ENCODE assay signal across 9 cellular contexts in genomic region chr13:46210362-46211083, GRCh38. TPM values are rescaled to one million over a fixed set of nuclear protein-coding genes. Genes with fewer than 3 reads are reported as not detected.
A peak's percentile ranks its signal among the peaks of the same experiment; 100 is the strongest.
DNase-seq lines count a peak whose midpoint lies in the region; ATAC-seq, FAIRE-seq and TF ChIP-seq lines count a peak whose summit lies in the region.
"Had no signal": no experiment of that assay in that cellular context is flagged by ENCODE, and none has a peak within 500 bp of the region (broad histone marks: within the 10 kb centered on the region; RNA-seq: fewer than 3 reads in every experiment).

No MANE protein-coding gene starts in this region.

- peak overlapping the region; percentile 95 for H3K27ac Mint-ChIP-seq in activated CD4-positive, alpha-beta T cell treated with anti-CD3 and anti-CD28 coated beads, Interleukin-2, amount 10 ng/mL, durations not matched to agents 7 days and 5 days
- H3K27ac Mint-ChIP-seq in activated B cell treated with CpG ODN at 0.5 μM for 24 hours, result no peak overlapping the region
- H3K27ac Mint-ChIP-seq in stimulated activated naive CD8-positive, alpha-beta T cell treated with anti-CD3 and anti-CD28 coated beads, Interleukin-15, amount 100 ng/mL, for 72 hours, result peak overlapping the region in 1 of 2 donors; percentile 94

- CTCF ChIA-PET in activated CD4-positive, alpha-beta T cell treated with anti-CD3 and anti-CD28 coated beads, Interleukin-2, amount 10 ng/mL, durations not matched to agents 7 days and 5 days (lab: Charles Lee), result interaction anchor here (0.6 to 1.5 kb wide), 6 partner anchors 8 to 749 kb away, joined by 3 to 5 read pairs (median 4); no protein-coding TSS in a partner anchor
- CTCF ChIA-PET in activated B cell treated with CpG ODN at 0.5 μM for 24 hours (lab: Charles Lee), result interaction anchor here (1.2 kb wide), 1 partner anchor 50 kb away, joined by 4 read pairs; no protein-coding TSS in a partner anchor

- no peak for TF ChIP-seq CTCF in activated B cell treated with CpG ODN at 0.5 μM for 24 hours (IDR thresholded peaks at IDR 0.05)

- peaks cover 7% of the 10 kb centered on the region for H3K36me3 Mint-ChIP-seq in activated CD4-positive, alpha-beta T cell treated with anti-CD3 and anti-CD28 coated beads, Interleukin-2, amount 10 ng/mL, durations not matched to agents 7 days and 5 days (ENCODE audit: low read depth)
- no peaks in the 10 kb centered on the region for H3K36me3 Mint-ChIP-seq in activated B cell treated with CpG ODN at 0.5 μM for 24 hours (ENCODE audit: low read depth)

- ATAC-seq in activated B cell treated with CpG ODN at 0.5 μM for 24 hours (ENCODE audit: low read depth) (no peak), HG03280 (IDR thresholded peaks at IDR 0.05; ENCODE audit: unreplicated experiment) (no peak), GM18519 (IDR thresholded peaks at IDR 0.05; ENCODE audit: low FRiP score, unreplicated experiment) (no peak)
- ATAC-seq in stimulated activated naive CD8-positive, alpha-beta T cell treated with anti-CD3 and anti-CD28 coated beads, Interleukin-15, amount 100 ng/mL, for 72 hours, result no peak

- FAIRE-seq in islet of Langerhans (lab: Jason Lieb, UNC), result peak; percentile 75

- H3K4me3 Mint-ChIP-seq in activated CD4-positive, alpha-beta T cell treated with anti-CD3 and anti-CD28 coated beads, Interleukin-2, amount 10 ng/mL, durations not matched to agents 7 days and 5 days, result peak overlapping the region; percentile 85
- H3K4me3 Mint-ChIP-seq in activated B cell treated with CpG ODN at 0.5 μM for 24 hours, result peak overlapping the region; percentile 78
- peak overlapping the region; percentile 84 to 97 for H3K4me3 Mint-ChIP-seq in stimulated activated naive CD8-positive, alpha-beta T cell treated with anti-CD3 and anti-CD28 coated beads, Interleukin-15, amount 100 ng/mL, for 72 hours

- intact Hi-C loops in activated B cell treated with CpG ODN at 0.5 μM for 24 hours (cut with micrococcal nuclease), result loop anchor here (1.0 to 10.0 kb wide), 4 partner anchors 16 to 584 kb away; partner anchors contain the start of genes ESD and ZC3H13

- POLR2A ChIA-PET in activated CD4-positive, alpha-beta T cell treated with anti-CD3 and anti-CD28 coated beads, Interleukin-2, amount 10 ng/mL, durations not matched to agents 7 days and 5 days (lab: Charles Lee), result interaction anchor here (1.1 to 1.4 kb wide), 2 partner anchors 28 to 38 kb away, joined by 3 read pairs; partner anchors contain the start of gene LCP1
- POLR2A ChIA-PET in activated B cell treated with CpG ODN at 0.5 μM for 24 hours (lab: Charles Lee), result interaction anchor here (0.9 to 1.1 kb wide), 4 partner anchors 28 to 90 kb away, joined by 3 to 10 read pairs (median 4); partner anchors contain the start of gene LCP1

- DNase-seq in activated CD4-positive, alpha-beta T cell treated with anti-CD3 and anti-CD28 coated beads, Interleukin-2, amount 10 ng/mL, durations not matched to agents 7 days and 5 days, result no peak
- no peak for DNase-seq in activated CD4-positive, alpha-beta T cell treated with anti-CD3 and anti-CD28 coated beads, Interleukin-2, amount 50 U/mL, for 4 hours
- no peak for DNase-seq in activated B cell treated with CpG ODN at 0.5 μM for 24 hours
- no peak for DNase-seq in stimulated activated naive CD8-positive, alpha-beta T cell treated with anti-CD3 and anti-CD28 coated beads, Interleukin-15, amount 100 ng/mL, for 72 hours
- DNase-seq in NCI-H1694 (lab: John Stamatoyannopoulos, UW), result no peak

- H3K9me3 Mint-ChIP-seq in activated CD4-positive, alpha-beta T cell treated with anti-CD3 and anti-CD28 coated beads, Interleukin-2, amount 10 ng/mL, durations not matched to agents 7 days and 5 days, result peaks cover 3% of the 10 kb centered on the region
- peaks cover 3% of the 10 kb centered on the region for H3K9me3 Mint-ChIP-seq in activated B cell treated with CpG ODN at 0.5 μM for 24 hours
- no peaks in the 10 kb centered on the region for H3K9me3 Mint-ChIP-seq in stimulated activated naive CD8-positive, alpha-beta T cell treated with anti-CD3 and anti-CD28 coated beads, Interleukin-15, amount 100 ng/mL, for 72 hours

- H3K4me1 Mint-ChIP-seq in activated CD4-positive, alpha-beta T cell treated with anti-CD3 and anti-CD28 coated beads, Interleukin-2, amount 10 ng/mL, durations not matched to agents 7 days and 5 days, result peaks cover 48% of the 10 kb centered on the region
- peaks cover 22% of the 10 kb centered on the region for H3K4me1 Mint-ChIP-seq in activated B cell treated with CpG ODN at 0.5 μM for 24 hours
- H3K4me1 Mint-ChIP-seq in stimulated activated naive CD8-positive, alpha-beta T cell treated with anti-CD3 and anti-CD28 coated beads, Interleukin-15, amount 100 ng/mL, for 72 hours, result peaks cover 30% of the 10 kb centered on the region

- H3K27me3 Mint-ChIP-seq in activated CD4-positive, alpha-beta T cell treated with anti-CD3 and anti-CD28 coated beads, Interleukin-2, amount 10 ng/mL, durations not matched to agents 7 days and 5 days, result no peaks in the 10 kb centered on the region
- no peaks in the 10 kb centered on the region for H3K27me3 Mint-ChIP-seq in activated B cell treated with CpG ODN at 0.5 μM for 24 hours
- H3K27me3 Mint-ChIP-seq in stimulated activated naive CD8-positive, alpha-beta T cell treated with anti-CD3 and anti-CD28 coated beads, Interleukin-15, amount 100 ng/mL, for 72 hours, result no peaks in the 10 kb centered on the region

RNA-seq across cellular contexts. Expression of gene LRRC63, which starts 1.2 kb away (rescaled TPM):
- total RNA-seq in activated CD4-positive, alpha-beta T cell treated with anti-CD3 and anti-CD28 coated beads, Interleukin-2, amount 10 ng/mL, durations not matched to agents 7 days and 5 days, result 1 to 10 TPM; 1.0 to 1.5 TPM
- 0.10 TPM in 1 of 2 replicates, not detected in the other for total RNA-seq in activated B cell treated with CpG ODN at 0.5 μM for 24 hours
- total RNA-seq: myocyte had no signal

RNA-seq across cellular contexts. Expression of gene LCP1, which starts 28.5 kb away (rescaled TPM):
- 1,000 to 10,000 TPM; 1,260 to 1,323 TPM for total RNA-seq in activated CD4-positive, alpha-beta T cell treated with anti-CD3 and anti-CD28 coated beads, Interleukin-2, amount 10 ng/mL, durations not matched to agents 7 days and 5 days
- total RNA-seq in activated B cell treated with CpG ODN at 0.5 μM for 24 hours, result 948 and 977 TPM in 2 replicates
- total RNA-seq: myocyte had no signal
